17 cellular contexts compared by ENCODE assay signal in genomic region chrX:131063613-131064012, GRCh38. TPM values are rescaled to one million over a fixed set of nuclear protein-coding genes. Genes with fewer than 3 reads are reported as not detected.
DNase-seq lines count a peak whose midpoint lies in the region; FAIRE-seq and TF ChIP-seq lines count a peak whose summit lies in the region.
"Had no signal": no experiment of that assay in that cellular context is flagged by ENCODE, and none has a peak within 500 bp of the region (broad histone marks: within the 10 kb centered on the region; RNA-seq: fewer than 3 reads in every experiment).

No MANE protein-coding gene starts in this region.

- H2AFZ ChIP-seq in astrocyte (ENCODE audit: low read depth, low read length) (no peak overlapping the region), neural progenitor cell (replicated peaks) (no peak overlapping the region)

- H3K4me3 ChIP-seq in astrocyte (ENCODE audit: insufficient read depth, low read depth, low read length): no peak overlapping the region
- H3K4me3 ChIP-seq in neural progenitor cell: no peak overlapping the region
- H3K4me3 ChIP-seq: left ventricle myocardium inferior, pancreas had no signal

- peaks cover 49% of the 10 kb centered on the region for H3K27me3 Mint-ChIP-seq in astrocyte (ENCODE audit: low read depth, unreplicated experiment)
- peaks cover 38% of the 10 kb centered on the region for H3K27me3 Mint-ChIP-seq in neural progenitor cell (ENCODE audit: insufficient read depth, low read depth)

- H3K9me3 Mint-ChIP-seq in astrocyte (ENCODE audit: unreplicated experiment) (no peaks in the 10 kb centered on the region), neural progenitor cell (no peaks in the 10 kb centered on the region)

- H3K9me3 ChIP-seq in astrocyte (ENCODE audit: insufficient read depth, low read depth, low read length): no peaks in the 10 kb centered on the region
- H3K9me3 ChIP-seq in neural progenitor cell (ENCODE audit: low read depth): no peaks in the 10 kb centered on the region
- H3K9me3 ChIP-seq: left ventricle myocardium inferior, pancreas had no signal

- H3K27ac ChIP-seq in astrocyte (ENCODE audit: low read depth, low read length) (no peak overlapping the region), neural progenitor cell (no peak overlapping the region)
- H3K27ac ChIP-seq: left ventricle myocardium inferior, pancreas had no signal

- no peaks in the 10 kb centered on the region for H3K27me3 ChIP-seq in astrocyte (ENCODE audit: insufficient read depth, low read length)
- peaks cover 51% of the 10 kb centered on the region for H3K27me3 ChIP-seq in neural progenitor cell

- H3K79me2 ChIP-seq in astrocyte (ENCODE audit: insufficient read depth, low read length) (no peaks in the 10 kb centered on the region), neural progenitor cell (ENCODE audit: low read depth) (no peaks in the 10 kb centered on the region)

- H3K9ac ChIP-seq in astrocyte (ENCODE audit: low read length): no peak overlapping the region
- no peak overlapping the region for H3K9ac ChIP-seq in neural progenitor cell

- H4K20me1 ChIP-seq in astrocyte (ENCODE audit: insufficient read depth, low read length) (no peaks in the 10 kb centered on the region), neural progenitor cell (ENCODE audit: low read depth) (peaks cover 12% of the 10 kb centered on the region)

- FAIRE-seq in astrocyte (lab: Jason Lieb, UNC): peak; percentile 49
- FAIRE-seq: frontal cortex, pancreas had no signal

- no peaks in the 10 kb centered on the region for H3K36me3 Mint-ChIP-seq in astrocyte (ENCODE audit: low read depth, unreplicated experiment)
- H3K36me3 Mint-ChIP-seq in neural progenitor cell: no peaks in the 10 kb centered on the region

- no peaks in the 10 kb centered on the region for H3K4me1 ChIP-seq in astrocyte (ENCODE audit: insufficient read depth, low read length)
- peaks cover 3% of the 10 kb centered on the region for H3K4me1 ChIP-seq in neural progenitor cell
- H3K4me1 ChIP-seq: left ventricle myocardium inferior, pancreas had no signal

- H3K4me3 Mint-ChIP-seq in astrocyte (ENCODE audit: unreplicated experiment) (no peak overlapping the region), neural progenitor cell (peak overlapping the region; percentile 28)
- H3K4me3 Mint-ChIP-seq: B cell had no signal

- H3K27ac Mint-ChIP-seq in astrocyte (ENCODE audit: unreplicated experiment) (no peak overlapping the region), neural progenitor cell (no peak overlapping the region)
- H3K27ac Mint-ChIP-seq: B cell had no signal

- DNase-seq in astrocyte (ENCODE audit: low read depth) (no peak), neural progenitor cell (ENCODE audit: low spot score) (peak; percentile 47), CD1c-positive myeloid dendritic cell (ENCODE audit: extremely low spot score) (no peak), LoVo (ENCODE audit: low spot score) (no peak), DMS79 treated with DMSO at 0.1 percent for 48 hours (lab: John Stamatoyannopoulos, UW) (no peak)
- DNase-seq: activated naive CD4-positive, alpha-beta T cell treated with Interleukin-2 at 50 U/mL for 16 hours; aorta; cortex of kidney; left ventricle myocardium inferior; MV-4-11; NCI-H2029; NCI-H510A; pancreas had no signal

- no peaks in the 10 kb centered on the region for H3K36me3 ChIP-seq in astrocyte (ENCODE audit: insufficient read depth, low read length)
- H3K36me3 ChIP-seq in neural progenitor cell: no peaks in the 10 kb centered on the region
- H3K36me3 ChIP-seq: left ventricle myocardium inferior, pancreas had no signal

- TF ChIP-seq CTCF in GM12873 (IDR thresholded peaks at IDR 0.05; ENCODE audit: insufficient read depth, low read depth, low read length, missing control alignments): peak; percentile 35
- TF ChIP-seq CTCF in LNCAP (IDR thresholded peaks at IDR 0.05): peak; percentile 27; the same call in 1 of the 2 replicates
- TF ChIP-seq CTCF in astrocyte (IDR thresholded peaks at IDR 0.05; ENCODE audit: insufficient read depth, low read depth, low read length): no peak
- TF ChIP-seq CTCF in neural progenitor cell (IDR thresholded peaks at IDR 0.05): peak; percentile 57

- no peaks in the 10 kb centered on the region for H3K4me1 Mint-ChIP-seq in astrocyte (ENCODE audit: low read depth, unreplicated experiment)
- peaks cover 31% of the 10 kb centered on the region for H3K4me1 Mint-ChIP-seq in neural progenitor cell
- H3K4me1 Mint-ChIP-seq: B cell had no signal

- H3K4me2 ChIP-seq in astrocyte (ENCODE audit: low read length): no peak overlapping the region
- H3K4me2 ChIP-seq in neural progenitor cell: no peak overlapping the region

- no peaks in the 10 kb centered on the region for H3F3A ChIP-seq in neural progenitor cell (ENCODE audit: low read depth)

RNA-seq across cellular contexts. Expression of gene ARHGAP36, which starts 5.5 kb away (rescaled TPM):
- not detected in 2 replicates for total RNA-seq in astrocyte
- total RNA-seq in neural progenitor cell (ENCODE audit: low replicate concordance): 0.22 TPM in 1 of 2 replicates, not detected in the other
- total RNA-seq: aorta, B cell, left ventricle myocardium inferior, pancreas had no signal
